14 cellular contexts compared by ENCODE assay signal in genomic region chr9:110131499-110131898, GRCh38.
DNase-seq lines count a peak whose midpoint lies in the region; ATAC-seq lines count a peak whose summit lies in the region.
"Had no signal": no experiment of that assay in that cellular context is flagged by ENCODE, and none has a peak within 500 bp of the region (broad histone marks: within the 10 kb centered on the region; RNA-seq: fewer than 3 reads in every experiment).

No MANE protein-coding gene starts in this region.

- H3K36me3 ChIP-seq in H7 (replicated peaks; ENCODE audit: control insufficient read depth, insufficient read depth, low read length) (peaks cover under 1% of the 10 kb centered on the region), iPS-20b (ENCODE audit: insufficient read depth, low read depth, low read length) (peaks cover 6% of the 10 kb centered on the region)

- H3K4me3 Mint-ChIP-seq in T-helper 17 cell: no peak overlapping the region
- H3K4me3 Mint-ChIP-seq in stimulated activated memory B cell treated with anti-CD40 and anti-IgM and Interleukin-4, amounts not matched to agents 10 μg/mL and 1 μg/mL and 100 μg/mL, for 72 hours: no peak overlapping the region
- H3K4me3 Mint-ChIP-seq: CD4-positive, CD25-positive, alpha-beta regulatory T cell had no signal

- peak overlapping the region; percentile 12 for H3K27ac Mint-ChIP-seq in T-helper 17 cell
- peak overlapping the region; percentile 82 for H3K27ac Mint-ChIP-seq in stimulated activated memory B cell treated with anti-CD40 and anti-IgM and Interleukin-4, amounts not matched to agents 10 μg/mL and 1 μg/mL and 100 μg/mL, for 72 hours

- H3K4me3 ChIP-seq in H7 (ENCODE audit: insufficient read depth, low read depth, low read length) (no peak overlapping the region), iPS-20b (ENCODE audit: low read length) (peak overlapping the region; percentile 38; the same call in 1 of the 2 replicates)
- H3K4me3 ChIP-seq: right lobe of liver, stomach had no signal

- H3K27ac ChIP-seq in iPS-20b (ENCODE audit: low read length): no peak overlapping the region
- H3K27ac ChIP-seq: right lobe of liver had no signal

- H3K27me3 ChIP-seq in H7 (ENCODE audit: control insufficient read depth, insufficient read depth, low read length): no peaks in the 10 kb centered on the region
- H3K27me3 ChIP-seq in iPS-20b (ENCODE audit: insufficient read depth, low read length): no peaks in the 10 kb centered on the region
- H3K27me3 ChIP-seq: right lobe of liver, stomach had no signal

- peaks cover 9% of the 10 kb centered on the region for H3K4me1 Mint-ChIP-seq in T-helper 17 cell
- H3K4me1 Mint-ChIP-seq in stimulated activated memory B cell treated with anti-CD40 and anti-IgM and Interleukin-4, amounts not matched to agents 10 μg/mL and 1 μg/mL and 100 μg/mL, for 72 hours: peaks cover 87% of the 10 kb centered on the region

- no peaks in the 10 kb centered on the region for H3K9me3 Mint-ChIP-seq in stimulated activated memory B cell treated with anti-CD40 and anti-IgM and Interleukin-4, amounts not matched to agents 10 μg/mL and 1 μg/mL and 100 μg/mL, for 72 hours
- H3K9me3 Mint-ChIP-seq: CD4-positive, CD25-positive, alpha-beta regulatory T cell had no signal

- H3K4me1 ChIP-seq in iPS-20b (ENCODE audit: insufficient read depth, low read length): peaks cover 42% of the 10 kb centered on the region

- no peak overlapping the region for H3K9ac ChIP-seq in iPS-20b (ENCODE audit: low read depth, low read length)

- H3K9me3 ChIP-seq in T-helper 17 cell (ENCODE audit: control insufficient read depth, low read length, poor library complexity, severe bottlenecking) (no peaks in the 10 kb centered on the region), iPS-20b (ENCODE audit: insufficient read depth, low read depth, low read length) (no peaks in the 10 kb centered on the region)
- H3K9me3 ChIP-seq: right lobe of liver, stomach had no signal

- DNase-seq in H7 (peak; percentile 41), T-helper 17 cell (no peak), T-helper 9 cell (no peak), mesenteric fat pad (ENCODE audit: low spot score) (no peak), SK-N-DZ (ENCODE audit: low spot score) (no peak)
- DNase-seq: CD4-positive, CD25-positive, alpha-beta regulatory T cell; NCI-H748 treated with DMSO at 0.1 percent for 48 hours; right lobe of liver; SIG-M5; stomach had no signal

- ATAC-seq in T-helper 17 cell (no peak), HG02678 (IDR thresholded peaks at IDR 0.05; ENCODE audit: unreplicated experiment) (no peak)
- ATAC-seq in stimulated activated memory B cell treated with anti-CD40 and anti-IgM and Interleukin-4, amounts not matched to agents 10 μg/mL and 1 μg/mL and 100 μg/mL, for 72 hours: no peak
- ATAC-seq: activated CD4-positive, CD25-positive, alpha-beta regulatory T cell treated with anti-CD3 and anti-CD28 coated beads, Interleukin-2, amount 50 U/mL, for 24 hours; right lobe of liver had no signal

- no peaks in the 10 kb centered on the region for H3K27me3 Mint-ChIP-seq in T-helper 17 cell
- H3K27me3 Mint-ChIP-seq in stimulated activated memory B cell treated with anti-CD40 and anti-IgM and Interleukin-4, amounts not matched to agents 10 μg/mL and 1 μg/mL and 100 μg/mL, for 72 hours: no peaks in the 10 kb centered on the region
- H3K27me3 Mint-ChIP-seq: CD4-positive, CD25-positive, alpha-beta regulatory T cell had no signal

- H3K36me3 Mint-ChIP-seq in T-helper 17 cell (ENCODE audit: low read depth): peaks cover 2% of the 10 kb centered on the region
- peaks cover 75% of the 10 kb centered on the region for H3K36me3 Mint-ChIP-seq in stimulated activated memory B cell treated with anti-CD40 and anti-IgM and Interleukin-4, amounts not matched to agents 10 μg/mL and 1 μg/mL and 100 μg/mL, for 72 hours
